In genomic region chr5:40428815-40429214, GRCh38 we compare ENCODE assay signal across 20 cellular contexts.
DNase-seq lines count a peak whose midpoint lies in the region; ATAC-seq and TF ChIP-seq lines count a peak whose summit lies in the region.
"Had no signal": no experiment of that assay in that cellular context is flagged by ENCODE, and none has a peak within 500 bp of the region (broad histone marks: within the 10 kb centered on the region; RNA-seq: fewer than 3 reads in every experiment).

No MANE protein-coding gene starts in this region.

- DNase-seq in mammary epithelial cell = no peak
- DNase-seq in MCF 10A (ENCODE audit: unreplicated experiment) = no peak
- DNase-seq in effector memory CD4-positive, alpha-beta T cell = no peak
- no peak for DNase-seq in lower lobe of right lung
- DNase-seq in gastrocnemius medialis = no peak
- no peak for DNase-seq in activated effector memory CD4-positive, alpha-beta T cell treated with anti-CD3 and anti-CD28 coated beads, Interleukin-2, amount 50 U/mL, for 16 hours
- DNase-seq: activated naive CD4-positive, alpha-beta T cell treated with Interleukin-2 at 50 U/mL for 16 hours; anterior cingulate cortex; CD8-positive, alpha-beta T cell; DMS153; islet precursor cell; NCI-H1417 treated with DMSO at 0.1 percent for 48 hours; NCI-H2081 treated with DMSO at 0.1 percent for 48 hours; NCI-H774; SIG-M5; stimulated activated CD4-positive, alpha-beta T cell treated with anti-CD3 and anti-CD28 coated beads, Interleukin-4, amount 100 ng/mL, for 4 hours had no signal

- dilution Hi-C loops in mammary epithelial cell (cut with HindIII; ENCODE audit: low sequenced_read_pairs) = no loop called here

- H2AFZ ChIP-seq in mammary epithelial cell (ENCODE audit: low read depth, low read length) = no peak overlapping the region
- no peak overlapping the region for H2AFZ ChIP-seq in OCI-LY3 (ENCODE audit: low read depth, low read length)
- H2AFZ ChIP-seq: GM23338, parathyroid adenoma had no signal

- H3K4me1 ChIP-seq in mammary epithelial cell (ENCODE audit: insufficient read depth, low read length) (peaks cover 28% of the 10 kb centered on the region), OCI-LY3 (ENCODE audit: low read length) (peaks cover 54% of the 10 kb centered on the region), lower lobe of right lung (no peaks in the 10 kb centered on the region), gastrocnemius medialis (no peaks in the 10 kb centered on the region)
- H3K4me1 ChIP-seq in effector memory CD4-positive, alpha-beta T cell (ENCODE audit: control insufficient read depth, insufficient read depth, low read length, poor library complexity, severe bottlenecking) = peaks cover 15% of the 10 kb centered on the region
- H3K4me1 ChIP-seq: parathyroid adenoma had no signal

- H3K27ac ChIP-seq in mammary epithelial cell (ENCODE audit: insufficient read depth, low read depth, low read length) (peak overlapping the region; percentile 45), OCI-LY3 (ENCODE audit: low read length) (no peak overlapping the region; the same call in 1 of the 2 replicates), lower lobe of right lung (no peak overlapping the region), gastrocnemius medialis (no peak overlapping the region)
- peak overlapping the region; percentile 19 for H3K27ac ChIP-seq in effector memory CD4-positive, alpha-beta T cell (ENCODE audit: insufficient read depth, low read length, poor library complexity, severe bottlenecking)
- H3K27ac ChIP-seq: parathyroid adenoma had no signal

- in situ Hi-C loops in mammary epithelial cell (cut with MboI; ENCODE audit: low sequenced_read_pairs in 2 of 2) (no loop called here), gastrocnemius medialis (cut with MboI; ENCODE audit: low sequenced_read_pairs in 4 of 4) (no loop called here)

- peaks cover 19% of the 10 kb centered on the region for H3K4me1 Mint-ChIP-seq in MCF 10A (ENCODE audit: insufficient read depth, unreplicated experiment)

- CTCF ChIA-PET in mammary epithelial cell (lab: Charles Lee; ENCODE audit: low non-redundant PET) = no interaction called here
- CTCF ChIA-PET in MCF 10A (lab: Yijun Ruan, JAX) = interaction anchor here (1.0 kb wide), 1 partner anchor 7 kb away, joined by 3 read pairs; no protein-coding TSS in a partner anchor

- H3K4me2 ChIP-seq in mammary epithelial cell (ENCODE audit: insufficient read depth, low read depth, low read length) = no peak overlapping the region
- peak overlapping the region; percentile 37; the same call in 1 of the 2 replicates for H3K4me2 ChIP-seq in OCI-LY3 (ENCODE audit: low read length)
- H3K4me2 ChIP-seq: GM23338 had no signal

- no peaks in the 10 kb centered on the region for H3K27me3 Mint-ChIP-seq in MCF 10A (ENCODE audit: insufficient read depth, unreplicated experiment)

- H3K36me3 ChIP-seq in mammary epithelial cell (ENCODE audit: insufficient read depth, low read length) (no peaks in the 10 kb centered on the region), OCI-LY3 (replicated peaks; ENCODE audit: low read depth, low read length) (no peaks in the 10 kb centered on the region), lower lobe of right lung (no peaks in the 10 kb centered on the region), gastrocnemius medialis (no peaks in the 10 kb centered on the region)
- H3K36me3 ChIP-seq in effector memory CD4-positive, alpha-beta T cell (ENCODE audit: control insufficient read depth, insufficient read depth, low read length) = no peaks in the 10 kb centered on the region

- no peak overlapping the region for H3K9ac ChIP-seq in mammary epithelial cell (ENCODE audit: insufficient read depth, low read length)
- H3K9ac ChIP-seq in OCI-LY3 (ENCODE audit: low read length) = no peak overlapping the region
- H3K9ac ChIP-seq: parathyroid adenoma had no signal

- POLR2A ChIA-PET in MCF 10A (lab: Yijun Ruan, JAX) = interaction anchor here (0.7 to 5.3 kb wide), 3 partner anchors 17 to 260 kb away, joined by 3 to 48 read pairs (median 9); no protein-coding TSS in a partner anchor

- H3K79me2 ChIP-seq in mammary epithelial cell (ENCODE audit: insufficient read depth, low read length) (no peaks in the 10 kb centered on the region), OCI-LY3 (ENCODE audit: low read length) (no peaks in the 10 kb centered on the region)
- H3K79me2 ChIP-seq: parathyroid adenoma had no signal

- H4K20me1 ChIP-seq in mammary epithelial cell (ENCODE audit: insufficient read depth, low read length) = no peaks in the 10 kb centered on the region
- H4K20me1 ChIP-seq in OCI-LY3 (ENCODE audit: insufficient read depth, low read length) = no peaks in the 10 kb centered on the region

- H3K36me3 Mint-ChIP-seq in MCF 10A (ENCODE audit: insufficient read depth, unreplicated experiment) = peaks cover 7% of the 10 kb centered on the region
- H3K36me3 Mint-ChIP-seq: CD8-positive, alpha-beta T cell had no signal

- ATAC-seq in lower lobe of right lung (no peak), gastrocnemius medialis (no peak)
- ATAC-seq: GM23338, Panc1 had no signal

- no peak overlapping the region for H3K4me3 Mint-ChIP-seq in MCF 10A (ENCODE audit: unreplicated experiment)
- H3K4me3 Mint-ChIP-seq: CD8-positive, alpha-beta T cell; GM23338 had no signal

- intact Hi-C loops in mammary epithelial cell (cut with micrococcal nuclease) (loop anchor here (5.0 kb wide), 1 partner anchor 47 kb away; no protein-coding TSS in a partner anchor), MCF 10A (cut with micrococcal nuclease) (no loop called here), lower lobe of right lung (cut with DNase I) (no loop called here), gastrocnemius medialis (cut with DNase I; ENCODE audit: low total_unique reads) (no loop called here)

- H3K9me3 ChIP-seq in mammary epithelial cell (replicated peaks; ENCODE audit: insufficient read depth, low read length) (no peaks in the 10 kb centered on the region), OCI-LY3 (ENCODE audit: insufficient read depth, low read length) (no peaks in the 10 kb centered on the region), lower lobe of right lung (no peaks in the 10 kb centered on the region), gastrocnemius medialis (no peaks in the 10 kb centered on the region)
- no peaks in the 10 kb centered on the region for H3K9me3 ChIP-seq in effector memory CD4-positive, alpha-beta T cell (ENCODE audit: control insufficient read depth, low read length)

- no peak overlapping the region for H3K27ac Mint-ChIP-seq in MCF 10A (ENCODE audit: low read depth, unreplicated experiment)
- H3K27ac Mint-ChIP-seq: GM23338 had no signal

- H3K27me3 ChIP-seq in mammary epithelial cell (ENCODE audit: insufficient read depth, low read length) (no peaks in the 10 kb centered on the region), OCI-LY3 (ENCODE audit: low read depth, low read length) (no peaks in the 10 kb centered on the region), lower lobe of right lung (ENCODE audit: low read depth) (no peaks in the 10 kb centered on the region), gastrocnemius medialis (no peaks in the 10 kb centered on the region)
- H3K27me3 ChIP-seq in effector memory CD4-positive, alpha-beta T cell (replicated peaks; ENCODE audit: control insufficient read depth, insufficient read depth, low read length, poor library complexity, severe bottlenecking) = no peaks in the 10 kb centered on the region

- no peak overlapping the region for H3K4me3 ChIP-seq in mammary epithelial cell (replicated peaks in 1 of 3; ENCODE audit: insufficient read depth in 1 of 3, low read depth in 2 of 3, low read length in 3 of 3)
- H3K4me3 ChIP-seq in OCI-LY3 (ENCODE audit: low read length) = no peak overlapping the region
- no peak overlapping the region for H3K4me3 ChIP-seq in effector memory CD4-positive, alpha-beta T cell (ENCODE audit: insufficient read depth, low read depth, low read length, poor library complexity, severe bottlenecking)
- no peak overlapping the region for H3K4me3 ChIP-seq in lower lobe of right lung
- H3K4me3 ChIP-seq in gastrocnemius medialis = no peak overlapping the region
- H3K4me3 ChIP-seq: GM23338 had no signal

- TF ChIP-seq POLR2A in gastrocnemius medialis (IDR thresholded peaks at IDR 0.05) = no peak

- peaks cover 8% of the 10 kb centered on the region for H3K9me3 Mint-ChIP-seq in MCF 10A (ENCODE audit: unreplicated experiment)

- BruUV-seq in mammary epithelial cell (replicated peaks; lab: Mats Ljungman, UMichigan) (no TSS peak), MCF 10A (replicated peaks; lab: Mats Ljungman, UMichigan) (no TSS peak)

- TF ChIP-seq CTCF in mammary epithelial cell (conservative IDR thresholded peaks at IDR 0.05 in 1 of 2, IDR thresholded peaks at IDR 0.05 in 1 of 2; ENCODE audit: extremely low read depth in 1 of 2, insufficient read depth in 1 of 2, low read depth in 1 of 2, low read length in 2 of 2) = no peak
- no peak for TF ChIP-seq CTCF in MCF 10A (IDR thresholded peaks at IDR 0.05; ENCODE audit: unreplicated experiment)
- no peak for TF ChIP-seq CTCF in OCI-LY3 (IDR thresholded peaks at IDR 0.05; ENCODE audit: low read depth, low read length)
- TF ChIP-seq CTCF in lower lobe of right lung (IDR thresholded peaks at IDR 0.05) = no peak
- no peak for TF ChIP-seq CTCF in gastrocnemius medialis (IDR thresholded peaks at IDR 0.05 in 4 of 5, conservative IDR thresholded peaks at IDR 0.05 in 1 of 5)

- WGBS in mammary epithelial cell (ENCODE audit: low coverage, missing lambda C conversion rate) = 96% methylated on average over 4 of the region's 4 CpGs

Comparison
In these comparisons a context has a peak if more than half of its experiments do, and no peak if none do; other contexts are left out.
1. H3K27ac ChIP-seq: peak in mammary epithelial cell (single experiment) and effector memory CD4-positive, alpha-beta T cell (single experiment); none in OCI-LY3 (single experiment), lower lobe of right lung (single experiment) and gastrocnemius medialis (0 of 4).